ENCODE assay signal across 22 cellular contexts in genomic region chr3:151263126-151263525, GRCh38.
DNase-seq lines count a peak whose midpoint lies in the region; TF ChIP-seq lines count a peak whose summit lies in the region.
"Had no signal": no experiment of that assay in that cellular context is flagged by ENCODE, and none has a peak within 500 bp of the region (broad histone marks: within the 10 kb centered on the region; RNA-seq: fewer than 3 reads in every experiment).

No MANE protein-coding gene starts in this region.

- no peak overlapping the region for H3K4me3 Mint-ChIP-seq in nephron progenitor cell
- H3K4me3 Mint-ChIP-seq in activated naive CD4-positive, alpha-beta T cell treated with anti-CD3 and anti-CD28 coated beads, Interleukin-2, amount 10 ng/mL, durations not matched to agents 7 days and 5 days = no peak overlapping the region
- H3K4me3 Mint-ChIP-seq: activated CD4-positive, alpha-beta memory T cell treated with anti-CD3 and anti-CD28 coated beads for 36 hours; activated naive CD8-positive, alpha-beta T cell treated with anti-CD3 and anti-CD28 coated beads, Interleukin-2, amount 50 U/mL, for 24 hours; brain; CD8-positive, alpha-beta memory T cell; effector memory CD8-positive, alpha-beta T cell; neural progenitor cell had no signal

- H3K27me3 ChIP-seq in OCI-LY3 (ENCODE audit: low read depth, low read length) = no peaks in the 10 kb centered on the region
- H3K27me3 ChIP-seq: neural progenitor cell, suprapubic skin had no signal

- peak overlapping the region; percentile 24; the same call in 1 of the 2 replicates for H3K9ac ChIP-seq in OCI-LY3 (ENCODE audit: low read length)
- H3K9ac ChIP-seq: neural progenitor cell had no signal

- no peaks in the 10 kb centered on the region for H3K27me3 Mint-ChIP-seq in nephron progenitor cell (ENCODE audit: low read depth, poor library complexity)
- peaks cover 15% of the 10 kb centered on the region for H3K27me3 Mint-ChIP-seq in activated naive CD4-positive, alpha-beta T cell treated with anti-CD3 and anti-CD28 coated beads, Interleukin-2, amount 10 ng/mL, durations not matched to agents 7 days and 5 days
- H3K27me3 Mint-ChIP-seq: activated CD4-positive, alpha-beta memory T cell treated with anti-CD3 and anti-CD28 coated beads for 36 hours; progenitor cell of endocrine pancreas had no signal

- H3K4me1 Mint-ChIP-seq in nephron progenitor cell = no peaks in the 10 kb centered on the region
- peaks cover 2% of the 10 kb centered on the region for H3K4me1 Mint-ChIP-seq in activated naive CD4-positive, alpha-beta T cell treated with anti-CD3 and anti-CD28 coated beads, Interleukin-2, amount 10 ng/mL, durations not matched to agents 7 days and 5 days

- CTCF ChIA-PET in activated naive CD4-positive, alpha-beta T cell treated with anti-CD3 and anti-CD28 coated beads, Interleukin-2, amount 10 ng/mL, durations not matched to agents 7 days and 5 days (lab: Charles Lee) = interaction anchor here (1.7 to 3.7 kb wide), 3 partner anchors 15 to 95 kb away, joined by 5 to 17 read pairs (median 6); partner anchors contain the start of gene P2RY14

- peak overlapping the region; percentile 58 for H3K27ac Mint-ChIP-seq in nephron progenitor cell
- no peak overlapping the region for H3K27ac Mint-ChIP-seq in activated naive CD4-positive, alpha-beta T cell treated with anti-CD3 and anti-CD28 coated beads, Interleukin-2, amount 10 ng/mL, durations not matched to agents 7 days and 5 days
- H3K27ac Mint-ChIP-seq: activated CD4-positive, alpha-beta memory T cell treated with anti-CD3 and anti-CD28 coated beads for 36 hours; activated naive CD8-positive, alpha-beta T cell treated with anti-CD3 and anti-CD28 coated beads, Interleukin-2, amount 50 U/mL, for 24 hours; brain; effector memory CD8-positive, alpha-beta T cell; neural progenitor cell; progenitor cell of endocrine pancreas had no signal

- peak overlapping the region; percentile 5 for H2AFZ ChIP-seq in OCI-LY3 (ENCODE audit: low read depth, low read length)
- H2AFZ ChIP-seq: neural progenitor cell had no signal

- peaks cover 41% of the 10 kb centered on the region for H3K79me2 ChIP-seq in OCI-LY3 (ENCODE audit: low read length)

- H3K27ac ChIP-seq in OCI-LY3 (ENCODE audit: low read length) = peak overlapping the region; percentile 52
- H3K27ac ChIP-seq: foreskin keratinocyte, HL-60, neural progenitor cell, suprapubic skin had no signal

- H3K4me3 ChIP-seq in OCI-LY3 (ENCODE audit: low read length) (peak overlapping the region; percentile 14; the same call in 1 of the 2 replicates), fibroblast of mammary gland (ENCODE audit: control insufficient read depth, low read depth, low read length) (no peak overlapping the region)
- H3K4me3 ChIP-seq: neural progenitor cell, suprapubic skin had no signal

- H3K4me2 ChIP-seq in OCI-LY3 (ENCODE audit: low read length) = peak overlapping the region; percentile 55
- H3K4me2 ChIP-seq: neural progenitor cell had no signal

- no peaks in the 10 kb centered on the region for H3K9me3 ChIP-seq in OCI-LY3 (ENCODE audit: insufficient read depth, low read length)
- H3K9me3 ChIP-seq: suprapubic skin had no signal

- H3K9me3 Mint-ChIP-seq in nephron progenitor cell = no peaks in the 10 kb centered on the region
- no peaks in the 10 kb centered on the region for H3K9me3 Mint-ChIP-seq in activated naive CD4-positive, alpha-beta T cell treated with anti-CD3 and anti-CD28 coated beads, Interleukin-2, amount 10 ng/mL, durations not matched to agents 7 days and 5 days
- H3K9me3 Mint-ChIP-seq: activated CD4-positive, alpha-beta memory T cell treated with anti-CD3 and anti-CD28 coated beads for 36 hours; activated naive CD8-positive, alpha-beta T cell treated with anti-CD3 and anti-CD28 coated beads, Interleukin-2, amount 50 U/mL, for 24 hours; brain; CD8-positive, alpha-beta memory T cell; effector memory CD8-positive, alpha-beta T cell; neural progenitor cell had no signal

- peaks cover 10% of the 10 kb centered on the region for H3K36me3 Mint-ChIP-seq in nephron progenitor cell (ENCODE audit: low read depth)
- no peaks in the 10 kb centered on the region for H3K36me3 Mint-ChIP-seq in activated naive CD4-positive, alpha-beta T cell treated with anti-CD3 and anti-CD28 coated beads, Interleukin-2, amount 10 ng/mL, durations not matched to agents 7 days and 5 days
- H3K36me3 Mint-ChIP-seq: activated CD4-positive, alpha-beta memory T cell treated with anti-CD3 and anti-CD28 coated beads for 36 hours; brain had no signal

- peak; percentile 34 for DNase-seq in AG20443 (ENCODE audit: low spot score)
- peak; percentile 71 for DNase-seq in fibroblast of mammary gland (ENCODE audit: low read depth)
- DNase-seq in nephron progenitor cell = no peak
- no peak for DNase-seq in SIG-M5 treated with dmso at 0.1 percent for 504 hours (lab: John Stamatoyannopoulos, UW; ENCODE audit: unreplicated experiment)
- no peak for DNase-seq in GF-D8 (lab: John Stamatoyannopoulos, UW)
- no peak for DNase-seq in COLO668 (lab: John Stamatoyannopoulos, UW; ENCODE audit: unreplicated experiment)
- DNase-seq in activated naive CD4-positive, alpha-beta T cell treated with anti-CD3 and anti-CD28 coated beads, Interleukin-2, amount 10 ng/mL, durations not matched to agents 7 days and 5 days = no peak
- DNase-seq: activated CD4-positive, alpha-beta memory T cell treated with anti-CD3 and anti-CD28 coated beads for 36 hours; activated effector memory CD4-positive, alpha-beta T cell treated with Interleukin-2 at 50 U/mL for 16 hours; activated naive CD8-positive, alpha-beta T cell treated with anti-CD3 and anti-CD28 coated beads, Interleukin-2, amount 50 U/mL, for 24 hours; CD8-positive, alpha-beta memory T cell; effector memory CD8-positive, alpha-beta T cell; foreskin keratinocyte; NCI-H1417; NCI-H510A treated with DMSO at 0.1 percent for 48 hours; T-helper 9 cell had no signal

- no peak for TF ChIP-seq CTCF in OCI-LY3 (IDR thresholded peaks at IDR 0.05; ENCODE audit: low read depth, low read length)
- TF ChIP-seq CTCF in fibroblast of mammary gland (conservative IDR thresholded peaks at IDR 0.05; ENCODE audit: control insufficient read depth, insufficient read depth, low read depth, low read length) = no peak
- TF ChIP-seq CTCF in nephron progenitor cell (IDR thresholded peaks at IDR 0.05) = no peak

- peaks cover 62% of the 10 kb centered on the region for H3K4me1 ChIP-seq in OCI-LY3 (ENCODE audit: low read length)
- H3K4me1 ChIP-seq: foreskin keratinocyte had no signal

- H4K20me1 ChIP-seq in OCI-LY3 (ENCODE audit: insufficient read depth, low read length) = no peaks in the 10 kb centered on the region

- H3K36me3 ChIP-seq in OCI-LY3 (replicated peaks; ENCODE audit: low read depth, low read length) = peaks cover 12% of the 10 kb centered on the region
- H3K36me3 ChIP-seq: neural progenitor cell, suprapubic skin had no signal

Comparison
In these comparisons a context has a peak if more than half of its experiments do, and no peak if none do; other contexts are left out.
1. DNase-seq: peak in AG20443 (single experiment) and fibroblast of mammary gland (single experiment); none in nephron progenitor cell (single experiment), SIG-M5 treated with dmso at 0.1 percent for 504 hours (single experiment), GF-D8 (single experiment), COLO668 (single experiment) and activated naive CD4-positive, alpha-beta T cell treated with anti-CD3 and anti-CD28 coated beads, Interleukin-2, amount 10 ng/mL, durations not matched to agents 7 days and 5 days (single experiment).